Comparison of ENCODE assay signal across 11 cellular contexts in the genomic region with DNA sequence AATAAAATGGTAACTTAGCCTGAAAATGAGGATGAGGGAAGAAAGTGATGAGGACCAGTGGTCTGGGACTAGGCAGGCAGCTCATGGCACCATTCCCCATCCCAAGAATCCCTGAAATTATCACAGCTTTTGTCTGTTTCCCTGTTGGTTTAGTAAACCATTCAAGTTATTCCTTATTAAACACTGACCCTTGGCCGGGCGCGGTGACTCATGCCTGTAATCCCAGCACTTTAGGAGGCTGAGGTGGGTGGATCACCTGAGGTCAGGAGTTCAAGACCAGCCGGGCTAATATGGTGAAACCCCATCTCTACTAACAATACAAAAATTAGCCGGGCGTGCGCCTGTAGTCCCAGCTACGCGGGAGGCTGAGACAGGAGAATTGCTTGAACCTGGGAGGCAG. TPM values are rescaled to one million over a fixed set of nuclear protein-coding genes. Genes with fewer than 3 reads are reported as not detected.
A peak's percentile ranks its signal among the peaks of the same experiment; 100 is the strongest.
DNase-seq lines count a peak whose midpoint lies in the region; ATAC-seq, FAIRE-seq and TF ChIP-seq lines count a peak whose summit lies in the region.
"Not testable (repeated sequence)": the region's sequence is repeated elsewhere in the genome, so short reads cannot be mapped to it uniquely, and the experiment has no call there.
"Had no signal": no experiment of that assay in that cellular context is flagged by ENCODE, and none has a peak within 500 bp of the region (broad histone marks: within the 10 kb centered on the region; RNA-seq: fewer than 3 reads in every experiment).

No MANE protein-coding gene starts in this region.

- not testable (repeated sequence) for H3K27ac ChIP-seq in A549; HCT116 (ENCODE audit: low read depth, low read length)
- peak overlapping the region; percentile 82 to 94 (median 88) for H3K27ac ChIP-seq in esophagus muscularis mucosa (replicated peaks in 1 of 4)
- peak overlapping the region; percentile 75 to 89 for H3K27ac ChIP-seq in tibial artery

- H2AFZ ChIP-seq in HCT116 (ENCODE audit: low read depth, low read length, poor library complexity, severe bottlenecking): not testable (repeated sequence)

- H3K4me1 ChIP-seq in A549: peaks cover 16% of the 10 kb centered on the region; the same call in 2 of the 3 replicates
- peaks cover 0 to 18% of the 10 kb centered on the region in 2 experiments; a peak in 3 of 4 replicates for H3K4me1 ChIP-seq in HCT116 (ENCODE audit: control insufficient read depth in 1 of 2, insufficient read depth in 2 of 2, low read length in 2 of 2)
- H3K4me1 ChIP-seq in esophagus muscularis mucosa: peaks cover 40 to 79% (median 76%) of the 10 kb centered on the region in 4 donors
- H3K4me1 ChIP-seq in tibial artery: peaks cover 0 to 50% (median 38%) of the 10 kb centered on the region in 4 donors

- H3K36me3 ChIP-seq in HCT116 (ENCODE audit: control insufficient read depth in 1 of 2, insufficient read depth in 2 of 2, low read length in 2 of 2); esophagus muscularis mucosa; tibial artery: not testable (repeated sequence)

- TF ChIP-seq EP300 in A549 (IDR thresholded peaks at IDR 0.05); esophagus muscularis mucosa (IDR thresholded peaks at IDR 0.05): not testable (repeated sequence)

- H3K36me3 Mint-ChIP-seq in activated T-helper 17 cell treated with anti-CD3 and anti-CD28 coated beads, Interleukin-2, amount 50 U/mL, for 72 hours (ENCODE audit: low read depth); mesothelial cell of epicardium: not testable (repeated sequence)

- DNase-seq in A549 (ENCODE audit: low read depth in 1 of 2, low spot score in 1 of 2); HCT116 (ENCODE audit: low read depth, low spot score); esophagus muscularis mucosa (ENCODE audit: extremely low spot score); mesothelial cell of epicardium (ENCODE audit: low spot score in 2 of 2, unreplicated experiment in 2 of 2); tibial artery: not testable (repeated sequence)
- DNase-seq in left colon (peak in 1 of 2 donors; percentile 21), renal cortical epithelial cell (ENCODE audit: low read depth) (peak; percentile 47)

- CTCF ChIA-PET in A549 (lab: Yijun Ruan, JAX) (interaction anchor here (1.2 to 6.6 kb wide), 3 partner anchors 11 to 60 kb away, joined by 3 to 48 read pairs (median 4); no protein-coding TSS in a partner anchor), HCT116 (lab: Charles Lee) (interaction anchor here (1.2 to 1.6 kb wide), 3 partner anchors 10 to 330 kb away, joined by 3 to 6 read pairs (median 4); no protein-coding TSS in a partner anchor)

- H3K27me3 ChIP-seq in HCT116 (ENCODE audit: insufficient read depth, low read length); esophagus muscularis mucosa; tibial artery: not testable (repeated sequence)

- BruUV-seq in HCT116 (replicated peaks; lab: Mats Ljungman, UMichigan): not testable (repeated sequence)

- not testable (repeated sequence) for H3K4me1 Mint-ChIP-seq in activated T-helper 17 cell treated with anti-CD3 and anti-CD28 coated beads, Interleukin-2, amount 50 U/mL, for 72 hours
- peaks cover 63% of the 10 kb centered on the region for H3K4me1 Mint-ChIP-seq in mesothelial cell of epicardium

- not testable (repeated sequence) for H3K9me3 Mint-ChIP-seq in activated T-helper 17 cell treated with anti-CD3 and anti-CD28 coated beads, Interleukin-2, amount 50 U/mL, for 72 hours; mesothelial cell of epicardium

- H3K9ac ChIP-seq in HCT116 (ENCODE audit: low read length): not testable (repeated sequence)

- POLR2A ChIA-PET in A549 (lab: Yijun Ruan, JAX); HCT116 (lab: Charles Lee): not testable (repeated sequence)

- FAIRE-seq in A549 (lab: Jason Lieb, UNC): not testable (repeated sequence)

- intact Hi-C loops in HCT116 (cut with micrococcal nuclease); esophagus muscularis mucosa (cut with DNase I); left colon (cut with DNase I, micrococcal nuclease); tibial artery (cut with DNase I; ENCODE audit: low total_unique reads): not testable (repeated sequence)

- TF ChIP-seq POLR2A in A549 (IDR thresholded peaks at IDR 0.05; ENCODE audit: low read length); HCT116 (IDR thresholded peaks at IDR 0.05; ENCODE audit: borderline replicate concordance, extremely low read depth, insufficient read depth, insufficient read length); esophagus muscularis mucosa (IDR thresholded peaks at IDR 0.05; ENCODE audit: low read depth): not testable (repeated sequence)

- not testable (repeated sequence) for ATAC-seq in A549; HCT116; activated T-helper 17 cell treated with anti-CD3 and anti-CD28 coated beads, Interleukin-2, amount 50 U/mL, for 72 hours (replicated peaks)
- peak; percentile 68 for ATAC-seq in left colon

- H3K27ac Mint-ChIP-seq in activated T-helper 17 cell treated with anti-CD3 and anti-CD28 coated beads, Interleukin-2, amount 50 U/mL, for 72 hours: peak overlapping the region; percentile 81
- peak overlapping the region; percentile 96 for H3K27ac Mint-ChIP-seq in mesothelial cell of epicardium

- H3K27me3 Mint-ChIP-seq in activated T-helper 17 cell treated with anti-CD3 and anti-CD28 coated beads, Interleukin-2, amount 50 U/mL, for 72 hours; mesothelial cell of epicardium (ENCODE audit: low read depth): not testable (repeated sequence)

- not testable (repeated sequence) for H3K9me3 ChIP-seq in A549; HCT116 (ENCODE audit: control insufficient read depth in 1 of 2, insufficient read depth in 1 of 2, low read depth in 1 of 2, low read length in 2 of 2); esophagus muscularis mucosa; tibial artery

- H3K79me2 ChIP-seq in HCT116 (ENCODE audit: insufficient read depth, low read length): not testable (repeated sequence)

- WGBS in A549 (ENCODE audit: missing lambda C conversion rate): 64% methylated on average over 9 of the region's 9 CpGs
- WGBS in esophagus muscularis mucosa: 98% methylated on average over 9 of the region's 9 CpGs

- TF ChIP-seq CTCF in A549 (IDR thresholded peaks at IDR 0.05); HCT116 (IDR thresholded peaks at IDR 0.05 in 2 of 3, conservative IDR thresholded peaks at IDR 0.05 in 1 of 3; ENCODE audit: borderline replicate concordance in 1 of 3, insufficient read depth in 1 of 3, low read depth in 2 of 3, low read length in 2 of 3); esophagus muscularis mucosa (IDR thresholded peaks at IDR 0.05); mesothelial cell of epicardium (IDR thresholded peaks at IDR 0.05; ENCODE audit: unreplicated experiment); tibial artery (IDR thresholded peaks at IDR 0.05): not testable (repeated sequence)

- RAD21 ChIA-PET in HCT116 (lab: Charles Lee; ENCODE audit: low non-redundant PET in 1 of 2, low total read pairs in 2 of 2, uncharacterized antibody in 2 of 2, unreplicated experiment in 2 of 2): not testable (repeated sequence)

- H3K4me3 ChIP-seq in A549; HCT116 (replicated peaks in 1 of 2; ENCODE audit: low read depth in 1 of 2, low read length in 2 of 2); esophagus muscularis mucosa; tibial artery: not testable (repeated sequence)

- H3K4me3 Mint-ChIP-seq in activated T-helper 17 cell treated with anti-CD3 and anti-CD28 coated beads, Interleukin-2, amount 50 U/mL, for 72 hours: peak overlapping the region; percentile 78
- H3K4me3 Mint-ChIP-seq in mesothelial cell of epicardium: not testable (repeated sequence)

- peak overlapping the region; percentile 21; the same call in 1 of the 3 replicates for H3K4me2 ChIP-seq in A549
- peak overlapping the region; percentile 4; the same call in 1 of the 2 replicates for H3K4me2 ChIP-seq in HCT116 (ENCODE audit: low read length)

- not testable (repeated sequence) for TF ChIP-seq RAD21 in A549 (conservative IDR thresholded peaks at IDR 0.05 in 1 of 2, IDR thresholded peaks at IDR 0.05 in 1 of 2); HCT116 (IDR thresholded peaks at IDR 0.05; ENCODE audit: low read depth)

- not testable (repeated sequence) for H4K20me1 ChIP-seq in HCT116 (ENCODE audit: insufficient read depth)

- not testable (repeated sequence) for H3K9me2 ChIP-seq in HCT116 (ENCODE audit: insufficient read depth)

RNA-seq across cellular contexts. Expression of a gene that starts 3.7 kb away (rescaled TPM):
- polyA plus RNA-seq in A549 (2011; rRNA removed) (not detected in 2 replicates), A549 (2017; fragmentation: RNase III; extraction: RNeasy Plus Mini Kit Qiagen cat#74134 plus additional on column Dnase treatment) (not detected in 3 replicates)
- polyA plus RNA-seq in A549 (2012; cell fraction: cytosol; rRNA removed): not detected in 2 replicates
- polyA plus RNA-seq in A549 (2012; cell fraction: nucleus; rRNA removed): not detected in 2 replicates
- not detected in 2 replicates for polyA minus RNA-seq in A549 (2011; rRNA and poly(A)+ RNA removed)
- total RNA-seq in HCT116 (2021; ENCODE audit: unreplicated experiment) (not detected), esophagus muscularis mucosa (100 to 1,000 TPM in 3 of 4 donors, 10 to 100 TPM in 1; 87.6 to 179 (median 125) TPM), left colon (1 to 10 TPM; 1.9 to 6.4 TPM), mesothelial cell of epicardium (0.13 to 0.34 TPM (median 0.29 TPM) in 3 replicates), renal cortical epithelial cell (0.10 TPM in 1 of 2 replicates, not detected in the other)
- not detected in 2 replicates for polyA plus RNA-seq in HCT116 (2012)
- not detected for total RNA-seq in activated T-helper 17 cell treated with anti-CD3 and anti-CD28 coated beads, Interleukin-2, amount 50 U/mL, for 72 hours
- total RNA-seq: HT1080, M059J had no signal
- polyA plus RNA-seq: CD14-positive monocyte had no signal

RNA-seq across cellular contexts. Expression of a gene that starts 34.2 kb away (rescaled TPM):
- not detected in 2 replicates for polyA plus RNA-seq in A549 (2011; rRNA removed)
- polyA plus RNA-seq in A549 (2012; cell fraction: cytosol; rRNA removed): not detected in 2 replicates
- polyA plus RNA-seq in A549 (2012; cell fraction: nucleus; rRNA removed): not detected in 2 replicates
- polyA plus RNA-seq in A549 (2017; fragmentation: RNase III; extraction: RNeasy Plus Mini Kit Qiagen cat#74134 plus additional on column Dnase treatment): not detected in 3 replicates
- polyA minus RNA-seq in A549 (2011; rRNA and poly(A)+ RNA removed): not detected in 2 replicates
- not detected for total RNA-seq in HCT116 (2021; ENCODE audit: unreplicated experiment)
- 0.05 TPM in 1 of 2 replicates, not detected in the other for polyA plus RNA-seq in HCT116 (2012)
- under 1 TPM in 1 of 2 donors, not detected in 1; 0.11 TPM for total RNA-seq in activated T-helper 17 cell treated with anti-CD3 and anti-CD28 coated beads, Interleukin-2, amount 50 U/mL, for 72 hours
- total RNA-seq in esophagus muscularis mucosa: not detected
- total RNA-seq in left colon: not detected
- 0.11 TPM in 1 of 3 replicates, not detected in the others for total RNA-seq in mesothelial cell of epicardium
- total RNA-seq in renal cortical epithelial cell: 0.35 TPM in 1 of 2 replicates, not detected in the other
- total RNA-seq: HT1080, M059J had no signal
- polyA plus RNA-seq: CD14-positive monocyte had no signal

Comparison
In these comparisons a context has a peak if more than half of its experiments do, and no peak if none do; other contexts are left out.
1. RNA of a gene that starts 3.7 kb away (total RNA-seq): 87.6 to 179 TPM in esophagus muscularis mucosa; 1.9 to 6.4 TPM in left colon, 0.13 to 0.34 TPM in mesothelial cell of epicardium, not detected in activated T-helper 17 cell treated with anti-CD3 and anti-CD28 coated beads, Interleukin-2, amount 50 U/mL, for 72 hours, 0.10 TPM in renal cortical epithelial cell and not detected in HCT116 (single experiment); every median in the first group is over 10 times any median in the second.